ENCODE assay signal across 24 cellular contexts in genomic region chr4:17719106-17719505, GRCh38.
A peak's percentile ranks its signal among the peaks of the same experiment; 100 is the strongest.
DNase-seq lines count a peak whose midpoint lies in the region; TF ChIP-seq lines count a peak whose summit lies in the region.
"Had no signal": no experiment of that assay in that cellular context is flagged by ENCODE, and none has a peak within 500 bp of the region (broad histone marks: within the 10 kb centered on the region; RNA-seq: fewer than 3 reads in every experiment).

No MANE protein-coding gene starts in this region.

- H2AFZ ChIP-seq in PC-9 (no peak overlapping the region), neural progenitor cell (replicated peaks) (no peak overlapping the region)
- H2AFZ ChIP-seq: GM23248 had no signal

- BruUV-seq in PC-9 (replicated peaks; lab: Mats Ljungman, UMichigan) = no TSS peak

- H3K9me3 Mint-ChIP-seq in neural progenitor cell = no peaks in the 10 kb centered on the region
- H3K9me3 Mint-ChIP-seq: CD8-positive, alpha-beta T cell had no signal

- DNase-seq in M059J (ENCODE audit: low read depth) = peak; percentile 6
- peak in 1 of 2 experiments; percentile 44 for DNase-seq in PC-9
- DNase-seq in epithelial cell of esophagus (ENCODE audit: low read depth) = peak; percentile 80
- DNase-seq in central memory CD4-positive, alpha-beta T cell = no peak
- no peak for DNase-seq in AML-193 (lab: John Stamatoyannopoulos, UW)
- DNase-seq in 8988T = no peak
- DNase-seq in neural progenitor cell (ENCODE audit: low spot score) = no peak
- DNase-seq: ACHN; CD8-positive, alpha-beta T cell; DMS153; GM23248; IMR-90; MG63; NCI-H1048; NCI-H1417 treated with DMSO at 0.1 percent for 48 hours; NCI-H187; NCI-H2107; NCI-H2227 treated with DMSO at 0.1 percent for 48 hours; NCI-H524; NCI-H774; NK-92 treated with Interleukin-12 subunit alpha and Interleukin-12 subunit beta, amount 100 ng/mL, for 24 hours; SHP77 had no signal

- no peaks in the 10 kb centered on the region for H3K9me3 ChIP-seq in PC-9 (ENCODE audit: insufficient read depth, low read depth)
- H3K9me3 ChIP-seq in neural progenitor cell (ENCODE audit: low read depth) = no peaks in the 10 kb centered on the region
- H3K9me3 ChIP-seq: HAP-1, MG63 had no signal

- H4K20me1 ChIP-seq in PC-9 (ENCODE audit: insufficient read depth) (no peaks in the 10 kb centered on the region), neural progenitor cell (ENCODE audit: low read depth) (no peaks in the 10 kb centered on the region)

- H3K4me2 ChIP-seq in PC-9 (0 out of 2 replicates have a peak overlapping the region, but pooled peaks have one; percentile 40), neural progenitor cell (no peak overlapping the region)

- TF ChIP-seq CTCF in PC-9 (conservative IDR thresholded peaks at IDR 0.05) (no peak), epithelial cell of esophagus (IDR thresholded peaks at IDR 0.05; ENCODE audit: insufficient read depth, low read depth, low read length, missing control alignments) (no peak), neural progenitor cell (IDR thresholded peaks at IDR 0.05) (no peak)

- H3K4me3 Mint-ChIP-seq in neural progenitor cell = no peak overlapping the region
- H3K4me3 Mint-ChIP-seq: CD8-positive, alpha-beta T cell had no signal

- H3K4me1 ChIP-seq in PC-9 (replicated peaks; ENCODE audit: insufficient read depth) (no peaks in the 10 kb centered on the region), neural progenitor cell (no peaks in the 10 kb centered on the region)

- H3K79me2 ChIP-seq in PC-9 (ENCODE audit: low read depth) (no peaks in the 10 kb centered on the region), neural progenitor cell (ENCODE audit: low read depth) (no peaks in the 10 kb centered on the region)

- no peaks in the 10 kb centered on the region; the same call in 1 of the 2 replicates for H3K27me3 ChIP-seq in PC-9 (ENCODE audit: insufficient read depth, low read depth)
- no peaks in the 10 kb centered on the region for H3K27me3 ChIP-seq in neural progenitor cell
- H3K27me3 ChIP-seq: MG63 had no signal

- intact Hi-C loops in PC-9 (cut with micrococcal nuclease; ENCODE audit: unreplicated experiment) = no loop called here

- H3K36me3 Mint-ChIP-seq in neural progenitor cell = no peaks in the 10 kb centered on the region
- H3K36me3 Mint-ChIP-seq: CD8-positive, alpha-beta T cell had no signal

- H3K27ac Mint-ChIP-seq in neural progenitor cell = no peak overlapping the region
- H3K27ac Mint-ChIP-seq: CD8-positive, alpha-beta T cell had no signal

- H3K27ac ChIP-seq in PC-9 (no peak overlapping the region), neural progenitor cell (no peak overlapping the region)
- H3K27ac ChIP-seq: GM23248, HL-60 had no signal

- H3K9me2 ChIP-seq in PC-9 (ENCODE audit: insufficient read depth) = no peaks in the 10 kb centered on the region

- H3K4me3 ChIP-seq in PC-9 (no peak overlapping the region), epithelial cell of esophagus (ENCODE audit: low read length) (no peak overlapping the region), neural progenitor cell (no peak overlapping the region)
- H3K4me3 ChIP-seq: GM23248, HAP-1, MG63 had no signal

- CTCF ChIA-PET in PC-9 (lab: Charles Lee) = no interaction called here

- H3K4me1 Mint-ChIP-seq in neural progenitor cell = peaks cover 26% of the 10 kb centered on the region

- H3F3A ChIP-seq in PC-9 (ENCODE audit: insufficient read depth, low read depth) (no peaks in the 10 kb centered on the region), neural progenitor cell (ENCODE audit: low read depth) (no peaks in the 10 kb centered on the region)

- POLR2A ChIA-PET in PC-9 (lab: Charles Lee; ENCODE audit: unreplicated experiment) = no interaction called here

- H3K36me3 ChIP-seq in PC-9 (ENCODE audit: low read depth) (no peaks in the 10 kb centered on the region), neural progenitor cell (no peaks in the 10 kb centered on the region)
- H3K36me3 ChIP-seq: HAP-1, MG63 had no signal

- H3K27me3 Mint-ChIP-seq in neural progenitor cell (ENCODE audit: insufficient read depth, low read depth) = peaks cover 8% of the 10 kb centered on the region

- no peak overlapping the region for H3K9ac ChIP-seq in neural progenitor cell
- H3K9ac ChIP-seq: GM23248 had no signal

Comparison
In these comparisons a context has a peak if more than half of its experiments do, and no peak if none do; other contexts are left out.
1. DNase-seq: peak in M059J (single experiment) and epithelial cell of esophagus (single experiment); none in central memory CD4-positive, alpha-beta T cell (single experiment), AML-193 (0 of 2), 8988T (single experiment) and neural progenitor cell (single experiment).